Comparison of ENCODE assay signal across 11 cellular contexts in genomic region chr7:98137826-98138151, GRCh38. TPM values are rescaled to one million over a fixed set of nuclear protein-coding genes. Genes with fewer than 3 reads are reported as not detected.
DNase-seq lines count a peak whose midpoint lies in the region; ATAC-seq and TF ChIP-seq lines count a peak whose summit lies in the region.
"Had no signal": no experiment of that assay in that cellular context is flagged by ENCODE, and none has a peak within 500 bp of the region (broad histone marks: within the 10 kb centered on the region; RNA-seq: fewer than 3 reads in every experiment).

No MANE protein-coding gene starts in this region.

- CTCF ChIA-PET in activated CD8-positive, alpha-beta T cell treated with anti-CD3 and anti-CD28 coated beads for 36 hours (lab: Charles Lee): interaction anchor here (3.3 kb wide), 1 partner anchor 30 kb away, joined by 9 read pairs; no protein-coding TSS in a partner anchor

- TF ChIP-seq POLR2A in uterus (IDR thresholded peaks at IDR 0.05): no peak

- no peak overlapping the region for H3K27ac Mint-ChIP-seq in activated CD8-positive, alpha-beta T cell treated with anti-CD3 and anti-CD28 coated beads for 36 hours
- H3K27ac Mint-ChIP-seq: activated CD8-positive, alpha-beta T cell treated with anti-CD3 and anti-CD28 coated beads, Interleukin-2, amount 10 ng/mL, durations not matched to agents 7 days and 5 days had no signal

- TF ChIP-seq CTCF in lung (IDR thresholded peaks at IDR 0.05; ENCODE audit: control extremely low read depth, extremely low read depth) (no peak), uterus (IDR thresholded peaks at IDR 0.05) (no peak)
- TF ChIP-seq CTCF in activated CD8-positive, alpha-beta T cell treated with anti-CD3 and anti-CD28 coated beads for 36 hours (IDR thresholded peaks at IDR 0.05): no peak

- no peak for DNase-seq in lung (ENCODE audit: low spot score)
- DNase-seq in uterus: no peak
- DNase-seq in NCI-H128 (lab: John Stamatoyannopoulos, UW; ENCODE audit: unreplicated experiment): no peak
- DNase-seq in NCI-H2196 (lab: John Stamatoyannopoulos, UW; ENCODE audit: unreplicated experiment): no peak
- no peak for DNase-seq in activated CD8-positive, alpha-beta T cell treated with anti-CD3 and anti-CD28 coated beads for 36 hours
- DNase-seq: activated CD8-positive, alpha-beta T cell treated with anti-CD3 and anti-CD28 coated beads, Interleukin-2, amount 10 ng/mL, durations not matched to agents 7 days and 5 days; NCI-H2081 treated with DMSO at 0.1 percent for 48 hours; stimulated activated CD4-positive, alpha-beta T cell treated with anti-CD3 and anti-CD28 coated beads, Interleukin-4, amount 100 ng/mL, for 1 hour had no signal

- peaks cover 15% of the 10 kb centered on the region for H3K36me3 Mint-ChIP-seq in activated CD8-positive, alpha-beta T cell treated with anti-CD3 and anti-CD28 coated beads for 36 hours (ENCODE audit: low read depth)

- peaks cover 2% of the 10 kb centered on the region for H3K27me3 Mint-ChIP-seq in activated CD8-positive, alpha-beta T cell treated with anti-CD3 and anti-CD28 coated beads for 36 hours

- no peaks in the 10 kb centered on the region for H3K9me3 ChIP-seq in lung (ENCODE audit: control insufficient read depth in 2 of 2, insufficient read depth in 1 of 2, low read length in 1 of 2)
- H3K9me3 ChIP-seq in uterus: no peaks in the 10 kb centered on the region

- no peaks in the 10 kb centered on the region for H3K27me3 ChIP-seq in lung (ENCODE audit: control insufficient read depth, insufficient read depth)
- no peaks in the 10 kb centered on the region for H3K27me3 ChIP-seq in uterus

- WGBS in lung, 2 donors: 44 to 77% methylated on average over 4 of the region's 4 CpGs

- peaks cover 20% of the 10 kb centered on the region for H3K4me1 Mint-ChIP-seq in activated CD8-positive, alpha-beta T cell treated with anti-CD3 and anti-CD28 coated beads for 36 hours (ENCODE audit: low read depth)

- H3K9me3 Mint-ChIP-seq in activated CD8-positive, alpha-beta T cell treated with anti-CD3 and anti-CD28 coated beads for 36 hours: no peaks in the 10 kb centered on the region

- H3K36me3 ChIP-seq in lung (ENCODE audit: control insufficient read depth in 2 of 2, insufficient read depth in 2 of 2, low read length in 2 of 2) (peaks cover 15 to 16% of the 10 kb centered on the region in 2 donors), uterus (no peaks in the 10 kb centered on the region)

- peak; percentile 75 for ATAC-seq in GM18858 (IDR thresholded peaks at IDR 0.05; ENCODE audit: unreplicated experiment)
- peak; percentile 66 for ATAC-seq in GM21825 (IDR thresholded peaks at IDR 0.05; ENCODE audit: unreplicated experiment)
- peak; percentile 78 for ATAC-seq in HG03565 (IDR thresholded peaks at IDR 0.05; ENCODE audit: unreplicated experiment)
- ATAC-seq in lung (ENCODE audit: insufficient read depth, low FRiP score): peak; percentile 55
- ATAC-seq in activated CD8-positive, alpha-beta T cell treated with anti-CD3 and anti-CD28 coated beads for 36 hours: no peak
- ATAC-seq: activated CD8-positive, alpha-beta T cell treated with anti-CD3 and anti-CD28 coated beads, Interleukin-2, amount 10 ng/mL, durations not matched to agents 7 days and 5 days had no signal

- POLR2A ChIA-PET in activated CD8-positive, alpha-beta T cell treated with anti-CD3 and anti-CD28 coated beads for 36 hours (lab: Charles Lee): interaction anchor here (0.6 kb wide), 1 partner anchor 27 kb away, joined by 3 read pairs; no protein-coding TSS in a partner anchor

- H3K27ac ChIP-seq in lung (ENCODE audit: low read depth in 1 of 2, low read length in 1 of 2) (no peak overlapping the region), uterus (no peak overlapping the region)

- H3K4me3 Mint-ChIP-seq in activated CD8-positive, alpha-beta T cell treated with anti-CD3 and anti-CD28 coated beads for 36 hours: no peak overlapping the region
- H3K4me3 Mint-ChIP-seq: activated CD8-positive, alpha-beta T cell treated with anti-CD3 and anti-CD28 coated beads, Interleukin-2, amount 10 ng/mL, durations not matched to agents 7 days and 5 days had no signal

- H3K4me3 ChIP-seq in lung (no peak overlapping the region), uterus (no peak overlapping the region)

- intact Hi-C loops in uterus (cut with DNase I; ENCODE audit: low total_unique reads): no loop called here
- intact Hi-C loops in activated CD8-positive, alpha-beta T cell treated with anti-CD3 and anti-CD28 coated beads for 36 hours (cut with micrococcal nuclease): no loop called here

- peaks cover 5 to 8% of the 10 kb centered on the region in 2 donors for H3K4me1 ChIP-seq in lung (ENCODE audit: control insufficient read depth in 2 of 2, insufficient read depth in 2 of 2, low read length in 2 of 2)
- H3K4me1 ChIP-seq in uterus: no peaks in the 10 kb centered on the region

RNA-seq across cellular contexts. Expression of gene LMTK2, which starts 31.1 kb away (rescaled TPM):
- 10 to 100 TPM; 23.5 to 25.8 TPM for total RNA-seq in lung
- polyA plus RNA-seq in lung: 1 to 10 TPM; 6.6 to 7.8 TPM
- 10 to 100 TPM in 3 of 4 donors, 1 to 10 TPM in 1; 5.9 to 23.3 (median 14.8) TPM for total RNA-seq in uterus
- 10 to 100 TPM in 1 of 2 experiments, 1 to 10 TPM in 1; 9.4 to 11.5 TPM for total RNA-seq in activated CD8-positive, alpha-beta T cell treated with anti-CD3 and anti-CD28 coated beads for 36 hours
